8 cellular contexts compared by ENCODE assay signal in the genomic region with DNA sequence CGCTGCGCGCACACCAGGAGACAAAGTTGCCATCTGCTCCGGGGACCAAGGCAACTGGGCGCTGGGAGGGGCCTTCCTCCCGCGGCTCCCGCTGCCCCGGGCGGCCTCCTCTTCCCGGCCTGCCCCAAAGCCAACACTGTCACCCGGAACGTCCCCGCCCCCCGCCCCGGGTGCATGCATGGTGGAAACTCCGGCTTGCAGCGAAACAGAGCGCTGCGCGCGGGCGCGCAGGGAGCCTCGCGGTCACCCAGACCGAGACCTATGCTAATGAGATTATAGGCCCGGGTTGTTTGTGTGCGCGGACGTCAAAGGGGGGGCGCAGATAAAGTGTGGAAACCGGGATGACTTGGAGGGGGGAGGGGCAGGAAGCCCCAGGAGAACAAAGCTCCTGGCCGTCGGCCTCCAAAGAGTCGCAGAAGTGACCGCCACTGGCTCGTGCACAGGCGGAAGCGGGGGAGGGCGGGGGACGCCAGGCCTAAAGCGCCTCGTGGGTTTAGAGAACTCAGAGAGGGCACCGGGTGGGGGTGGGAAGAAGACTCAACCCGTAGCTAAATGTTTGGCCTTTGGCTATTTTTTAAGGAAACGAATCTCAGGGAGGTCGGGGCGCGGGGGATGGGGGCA.
DNase-seq lines count a peak whose midpoint lies in the region; ATAC-seq and TF ChIP-seq lines count a peak whose summit lies in the region.

No MANE protein-coding gene starts in this region.

- peaks cover 0 to 8% (median 2%) of the 10 kb centered on the region in 5 experiments for H3K9me3 Mint-ChIP-seq in brain
- H3K9me3 Mint-ChIP-seq in naive thymus-derived CD8-positive, alpha-beta T cell, result peaks cover 0 to 2% (median 0%) of the 10 kb centered on the region in 9 donors

- in situ Hi-C loops in KBM-7 (cut with MboI; ENCODE audit: low pct_unique_long_range_greater_than_20kb, low sequenced_read_pairs), result no loop called here

- peak overlapping the region in 4 of 5 experiments; percentile 53 to 81 (median 70) for H3K4me3 Mint-ChIP-seq in brain
- peak overlapping the region; percentile 55 to 82 (median 71) for H3K4me3 Mint-ChIP-seq in naive thymus-derived CD8-positive, alpha-beta T cell

- peak overlapping the region in 2 of 5 experiments; percentile 81 to 83 for H3K27ac Mint-ChIP-seq in brain
- H3K27ac Mint-ChIP-seq in naive thymus-derived CD8-positive, alpha-beta T cell, result no peak overlapping the region

- no peak for TF ChIP-seq POLR2A in GM18505 (IDR thresholded peaks at IDR 0.05; ENCODE audit: borderline replicate concordance, extremely low read depth, insufficient read depth, insufficient read length)

- no peaks in the 10 kb centered on the region for H3K36me3 Mint-ChIP-seq in brain
- no peaks in the 10 kb centered on the region for H3K36me3 Mint-ChIP-seq in naive thymus-derived CD8-positive, alpha-beta T cell

- DNase-seq in EH (ENCODE audit: low read depth) (peak; percentile 36), NCI-H524 treated with DMSO at 0.1 percent for 48 hours (lab: John Stamatoyannopoulos, UW) (peak; percentile 61), KBM-7 (no peak), RKO (ENCODE audit: low spot score) (no peak), HPDE6-E6E7 (ENCODE audit: extremely low spot score) (no peak)
- no peak for DNase-seq in naive thymus-derived CD8-positive, alpha-beta T cell

- ATAC-seq in naive thymus-derived CD8-positive, alpha-beta T cell, result no peak
- ATAC-seq in GM18505 (IDR thresholded peaks at IDR 0.05; ENCODE audit: unreplicated experiment), result no peak

- POLR2A ChIA-PET in naive thymus-derived CD8-positive, alpha-beta T cell (lab: Charles Lee), result no interaction called here

- no peak for TF ChIP-seq CTCF in brain (conservative IDR thresholded peaks at IDR 0.05)

- H3K27me3 Mint-ChIP-seq in brain, result peaks cover 75% of the 10 kb centered on the region
- peaks cover 4 to 25% (median 14%) of the 10 kb centered on the region in 5 donors for H3K27me3 Mint-ChIP-seq in naive thymus-derived CD8-positive, alpha-beta T cell

- H3K4me1 Mint-ChIP-seq in brain, result peaks cover 70% of the 10 kb centered on the region
- H3K4me1 Mint-ChIP-seq in naive thymus-derived CD8-positive, alpha-beta T cell, result peaks cover 14 to 51% (median 40%) of the 10 kb centered on the region in 4 donors

Comparison
In these comparisons a context has a peak if more than half of its experiments do, and no peak if none do; other contexts are left out.
1. DNase-seq: peak in EH (single experiment) and NCI-H524 treated with DMSO at 0.1 percent for 48 hours (single experiment); none in naive thymus-derived CD8-positive, alpha-beta T cell (0 of 10), KBM-7 (single experiment), RKO (single experiment) and HPDE6-E6E7 (single experiment).